8 cellular contexts compared by ENCODE assay signal in the genomic region with DNA sequence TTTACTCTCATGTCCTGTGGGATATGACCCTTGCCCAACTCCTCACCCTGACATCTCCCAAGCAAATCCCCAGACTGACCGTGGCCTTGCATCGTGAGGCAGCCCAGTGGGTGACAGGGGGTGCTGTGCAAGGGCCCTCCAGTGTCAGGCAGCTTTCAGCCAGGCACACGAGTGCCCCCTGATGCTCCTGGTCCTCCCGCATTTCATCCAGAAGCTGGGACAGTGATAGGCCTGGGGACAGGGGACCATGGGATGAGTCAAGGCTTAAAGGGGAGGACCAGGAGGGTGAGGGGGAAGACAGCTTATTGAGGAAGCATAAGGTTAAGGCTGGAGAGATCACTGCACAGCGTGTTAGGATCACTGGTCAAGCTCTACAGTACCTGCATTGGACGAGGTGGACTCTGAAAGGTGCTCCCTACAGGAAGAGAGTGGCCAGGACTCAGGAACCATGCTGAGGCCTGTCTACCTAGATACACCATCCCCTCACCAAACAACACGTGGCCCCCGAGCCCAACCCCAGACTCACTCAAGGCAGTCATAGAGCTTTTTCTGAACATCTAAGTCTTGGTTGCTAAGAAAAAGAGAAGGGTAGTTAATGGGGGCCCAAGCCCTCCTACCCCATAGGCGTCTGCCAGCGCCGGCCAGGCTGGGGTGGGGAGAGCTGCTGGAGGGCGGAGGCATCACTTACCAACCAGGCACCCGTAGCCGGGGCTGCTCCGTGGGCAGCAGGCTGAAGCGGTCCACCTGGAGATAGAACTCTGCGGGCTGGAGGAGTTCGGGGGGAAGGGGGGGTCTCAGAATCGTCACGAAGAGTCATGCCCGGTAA. TPM values are rescaled to one million over a fixed set of nuclear protein-coding genes. Genes with fewer than 3 reads are reported as not detected.
DNase-seq lines count a peak whose midpoint lies in the region; ATAC-seq, FAIRE-seq and TF ChIP-seq lines count a peak whose summit lies in the region.

No MANE protein-coding gene starts in this region.

- peaks cover 19% of the 10 kb centered on the region; the same call in 1 of the 2 replicates for H3K79me2 ChIP-seq in HCT116 (ENCODE audit: insufficient read depth, low read length)

- H3K9me3 ChIP-seq in HCT116 (ENCODE audit: control insufficient read depth in 1 of 2, insufficient read depth in 1 of 2, low read depth in 1 of 2, low read length in 2 of 2) (no peaks in the 10 kb centered on the region), right cardiac atrium (ENCODE audit: control insufficient read depth, low read length) (no peaks in the 10 kb centered on the region), small intestine (ENCODE audit: control insufficient read depth, low read depth) (no peaks in the 10 kb centered on the region)

- H3K27me3 ChIP-seq in HCT116 (ENCODE audit: insufficient read depth, low read length) (no peaks in the 10 kb centered on the region), right cardiac atrium (ENCODE audit: control insufficient read depth, insufficient read depth) (no peaks in the 10 kb centered on the region), small intestine (ENCODE audit: control insufficient read depth in 2 of 2, insufficient read depth in 2 of 2, low read length in 2 of 2) (no peaks in the 10 kb centered on the region)

- H3K36me3 ChIP-seq in HCT116 (ENCODE audit: control insufficient read depth in 1 of 2, insufficient read depth in 2 of 2, low read length in 2 of 2) = peaks cover 0 to 6% of the 10 kb centered on the region in 2 experiments; a peak in 1 of 4 replicates
- peaks cover 0 to 2% of the 10 kb centered on the region in 2 donors for H3K36me3 ChIP-seq in small intestine (ENCODE audit: control insufficient read depth in 2 of 2, insufficient read depth in 2 of 2, low read length in 2 of 2)

- no peak overlapping the region for H2AFZ ChIP-seq in HCT116 (ENCODE audit: low read depth, low read length, poor library complexity, severe bottlenecking)

- peak overlapping the region; percentile 94 for H3K4me2 ChIP-seq in HCT116 (ENCODE audit: low read length)

- CTCF ChIA-PET in HCT116 (lab: Charles Lee) = interaction anchor here (1.7 kb wide), 1 partner anchor 138 kb away, joined by 6 read pairs; no protein-coding TSS in a partner anchor

- TF ChIP-seq POLR2A in HCT116 (IDR thresholded peaks at IDR 0.05; ENCODE audit: borderline replicate concordance, extremely low read depth, insufficient read depth, insufficient read length) = no peak

- H3K27ac ChIP-seq in HCT116 (ENCODE audit: low read depth, low read length) = peak overlapping the region; percentile 87
- peak overlapping the region; percentile 82 for H3K27ac ChIP-seq in VCaP
- no peak overlapping the region for H3K27ac ChIP-seq in right cardiac atrium (ENCODE audit: low read length)
- no peak overlapping the region for H3K27ac ChIP-seq in small intestine (ENCODE audit: low read depth in 1 of 2, low read length in 1 of 2)

- POLR2A ChIA-PET in HCT116 (lab: Charles Lee) = no interaction called here

- no TSS peak for BruUV-seq in HCT116 (replicated peaks; lab: Mats Ljungman, UMichigan)

- H3K9me2 ChIP-seq in HCT116 (ENCODE audit: insufficient read depth) = no peaks in the 10 kb centered on the region

- ATAC-seq in HCT116 = no peak
- ATAC-seq in right cardiac atrium = no peak
- ATAC-seq in HG03378 (IDR thresholded peaks at IDR 0.05; ENCODE audit: unreplicated experiment) = no peak
- ATAC-seq in GM21447 (IDR thresholded peaks at IDR 0.05; ENCODE audit: unreplicated experiment) = no peak

- H3K4me3 ChIP-seq in HCT116 (replicated peaks in 1 of 2; ENCODE audit: low read depth in 1 of 2, low read length in 2 of 2) (peak overlapping the region; percentile 87 to 90), right cardiac atrium (ENCODE audit: low read length) (peak overlapping the region; percentile 68), small intestine (ENCODE audit: low read depth in 1 of 2, low read length in 2 of 2) (peak overlapping the region; percentile 74 to 80)

- H4K20me1 ChIP-seq in HCT116 (ENCODE audit: insufficient read depth) = no peaks in the 10 kb centered on the region

- RAD21 ChIA-PET in HCT116 (lab: Charles Lee; ENCODE audit: low non-redundant PET in 1 of 2, low total read pairs in 2 of 2, uncharacterized antibody in 2 of 2, unreplicated experiment in 2 of 2) = no interaction called here

- WGBS in right cardiac atrium = 37% methylated on average over 21 of the region's 21 CpGs
- WGBS in small intestine, 3 donors = 32 to 37% (median 35%) methylated on average over 19 to 21 of the region's 21 CpGs

- TF ChIP-seq CTCF in HCT116 (IDR thresholded peaks at IDR 0.05 in 2 of 3, conservative IDR thresholded peaks at IDR 0.05 in 1 of 3; ENCODE audit: borderline replicate concordance in 1 of 3, insufficient read depth in 1 of 3, low read depth in 2 of 3, low read length in 2 of 3) (no peak), VCaP (conservative IDR thresholded peaks at IDR 0.05) (no peak)

- H3K9ac ChIP-seq in HCT116 (ENCODE audit: low read length) = peak overlapping the region; percentile 78

- intact Hi-C loops in HCT116 (cut with micrococcal nuclease) (no loop called here), right cardiac atrium (cut with DNase I) (no loop called here)

- no peak for FAIRE-seq in small intestine (lab: Jason Lieb, UNC)

- no peak for DNase-seq in HCT116 (ENCODE audit: low read depth, low spot score)
- DNase-seq in right cardiac atrium = peak in 2 of 3 donors; percentile 47 to 59
- DNase-seq in small intestine = no peak
- no peak for DNase-seq in anterior cingulate cortex (lab: John Stamatoyannopoulos, UW)
- DNase-seq in stimulated activated CD4-positive, alpha-beta T cell treated with anti-CD3 and anti-CD28 coated beads, Interleukin-12 subunit alpha, Interleukin-12 subunit beta, amount 100 ng/mL, for 4 hours = no peak

- peaks cover 3 to 27% of the 10 kb centered on the region in 2 experiments; a peak in 3 of 4 replicates for H3K4me1 ChIP-seq in HCT116 (ENCODE audit: control insufficient read depth in 1 of 2, insufficient read depth in 2 of 2, low read length in 2 of 2)
- H3K4me1 ChIP-seq in right cardiac atrium (ENCODE audit: control insufficient read depth, insufficient read depth, low read length) = no peaks in the 10 kb centered on the region
- no peaks in the 10 kb centered on the region for H3K4me1 ChIP-seq in small intestine (ENCODE audit: control insufficient read depth in 2 of 2, insufficient read depth in 1 of 2, low read depth in 1 of 2, low read length in 1 of 2)

- TF ChIP-seq RAD21 in HCT116 (IDR thresholded peaks at IDR 0.05; ENCODE audit: low read depth) = no peak

TF ChIP-seq in HCT116, 20 proteins besides CTCF, POLR2A, EP300 and RAD21:
- TF ChIP-seq CEBPB (IDR thresholded peaks at IDR 0.05; ENCODE audit: low read depth) (no peak), SIN3A (IDR thresholded peaks at IDR 0.05; ENCODE audit: low read depth) (no peak), EGR1 (IDR thresholded peaks at IDR 0.05; ENCODE audit: low read depth) (no peak), SRF (IDR thresholded peaks at IDR 0.05; ENCODE audit: low read depth) (no peak), ATF3 (IDR thresholded peaks at IDR 0.05) (no peak), ZNF274 (IDR thresholded peaks at IDR 0.05; ENCODE audit: low read depth, low read length) (no peak), JUND (IDR thresholded peaks at IDR 0.05) (no peak), EZH2 (IDR thresholded peaks at IDR 0.05) (no peak), ZFX (IDR thresholded peaks at IDR 0.05) (no peak), POLR2AphosphoS5 (IDR thresholded peaks at IDR 0.05; ENCODE audit: low read depth, low read length) (no peak)

RNA-seq across cellular contexts. Expression of gene ACD, which starts 1.0 kb away (rescaled TPM):
- total RNA-seq in HCT116 (2021; ENCODE audit: unreplicated experiment) (53.8 TPM), right cardiac atrium (10 to 100 TPM in 2 of 4 donors, 1 to 10 TPM in 2; 7.9 to 10.9 (median 9.4) TPM)
- 47.0 and 53.5 TPM in 2 replicates for polyA plus RNA-seq in HCT116 (2012)
- polyA plus RNA-seq in right cardiac atrium (9.9 TPM), small intestine (10 to 100 TPM in 2 of 3 donors, 1 to 10 TPM in 1; 7.2 to 15.2 (median 12.2) TPM)

RNA-seq across cellular contexts. Expression of gene PARD6A, which starts 1.7 kb away (rescaled TPM):
- total RNA-seq in HCT116 (2021; ENCODE audit: unreplicated experiment) = 5.6 TPM
- polyA plus RNA-seq in HCT116 (2012) = 7.5 and 9.1 TPM in 2 replicates
- total RNA-seq in right cardiac atrium = 1 to 10 TPM; 3.4 to 3.5 (median 3.5) TPM
- polyA plus RNA-seq in right cardiac atrium = 3.1 TPM
- 1 to 10 TPM; 2.5 to 6.8 (median 3.0) TPM for polyA plus RNA-seq in small intestine

RNA-seq across cellular contexts. Expression of gene ENKD1, which starts 7.5 kb away (rescaled TPM):
- total RNA-seq in HCT116 (2021; ENCODE audit: unreplicated experiment) (16.8 TPM), right cardiac atrium (10 to 100 TPM in 2 of 4 donors, 1 to 10 TPM in 2; 8.6 to 11.1 (median 9.5) TPM)
- 19.8 and 20.2 TPM in 2 replicates for polyA plus RNA-seq in HCT116 (2012)
- polyA plus RNA-seq in right cardiac atrium (12.9 TPM), small intestine (10 to 100 TPM in 2 of 3 donors, 1 to 10 TPM in 1; 4.1 to 13.2 (median 13.0) TPM)

RNA-seq across cellular contexts. Expression of gene C16orf86, which starts 7.6 kb away (rescaled TPM):
- 0.79 TPM for total RNA-seq in HCT116 (2021; ENCODE audit: unreplicated experiment)
- 0.23 and 0.25 TPM in 2 replicates for polyA plus RNA-seq in HCT116 (2012)
- 1 to 10 TPM; 3.9 to 6.2 (median 4.9) TPM for total RNA-seq in right cardiac atrium
- polyA plus RNA-seq in right cardiac atrium = 6.0 TPM
- polyA plus RNA-seq in small intestine = 1 to 10 TPM in 2 of 3 donors, not detected in 1; 1.9 to 3.2 TPM

RNA-seq across cellular contexts. Expression of gene CARMIL2, which starts 14.1 kb away (rescaled TPM):
- total RNA-seq in HCT116 (2021; ENCODE audit: unreplicated experiment) = 33.9 TPM
- polyA plus RNA-seq in HCT116 (2012) = 11.7 and 13.7 TPM in 2 replicates
- total RNA-seq in right cardiac atrium = 1 to 10 TPM in 2 of 4 donors, under 1 TPM in 2; 0.65 to 1.2 (median 1.0) TPM
- polyA plus RNA-seq in right cardiac atrium = 0.66 TPM
- polyA plus RNA-seq in small intestine = 1 to 10 TPM; 2.2 to 7.6 (median 3.7) TPM

Comparison
In these comparisons a context has a peak if more than half of its experiments do, and no peak if none do; other contexts are left out.
1. DNase-seq: peak in right cardiac atrium (2 of 3); none in HCT116 (single experiment), small intestine (single experiment), anterior cingulate cortex (0 of 58) and stimulated activated CD4-positive, alpha-beta T cell treated with anti-CD3 and anti-CD28 coated beads, Interleukin-12 subunit alpha, Interleukin-12 subunit beta, amount 100 ng/mL, for 4 hours (single experiment).
2. H3K27ac ChIP-seq: peak in HCT116 (single experiment) and VCaP (single experiment); none in right cardiac atrium (single experiment) and small intestine (0 of 2).
3. Peak in every context shown above with its lines, with median percentiles within 50 percentile points of each other: H3K4me3 ChIP-seq.